Comparison of ENCODE assay signal across 19 cellular contexts in genomic region chr1:30876451-30877204, GRCh38. TPM values are rescaled to one million over a fixed set of nuclear protein-coding genes. Genes with fewer than 3 reads are reported as not detected.
DNase-seq lines count a peak whose midpoint lies in the region; ATAC-seq, FAIRE-seq and TF ChIP-seq lines count a peak whose summit lies in the region.
"Had no signal": no experiment of that assay in that cellular context is flagged by ENCODE, and none has a peak within 500 bp of the region (broad histone marks: within the 10 kb centered on the region; RNA-seq: fewer than 3 reads in every experiment).

No MANE protein-coding gene starts in this region.

- H3K27ac ChIP-seq in esophagus muscularis mucosa (replicated peaks in 1 of 4) (peak overlapping the region; percentile 75 to 94 (median 84)), stomach (peak overlapping the region in 4 of 5 donors; percentile 62 to 89 (median 74))

- peaks cover 9% of the 10 kb centered on the region for H3K9me3 Mint-ChIP-seq in glutamatergic neuron (ENCODE audit: unreplicated experiment)
- H3K9me3 Mint-ChIP-seq: activated T-helper 1 cell treated with anti-CD3 and anti-CD28 coated beads, Interleukin-12 subunit alpha, Interleukin-12 subunit beta, Interleukin-2, Interleukin-4 antibody, amounts not matched to agents 30 ng/mL and 10 ng/mL and 1 ng/mL, durations not matched to agents 14 hours and 24 hours and 36 hours; stimulated activated naive CD8-positive, alpha-beta T cell treated with anti-CD3 and anti-CD28 coated beads, Interleukin-15, Interleukin-2, amounts not matched to agents 100 ng/mL and 50 ng/mL, for 24 hours had no signal

- no peak for TF ChIP-seq EP300 in esophagus muscularis mucosa (IDR thresholded peaks at IDR 0.05)
- no peak for TF ChIP-seq EP300 in stomach (IDR thresholded peaks at IDR 0.05)

- H3K9me3 ChIP-seq in adipocyte (ENCODE audit: control insufficient read depth, low read length) (peaks cover 19% of the 10 kb centered on the region), esophagus muscularis mucosa (peaks cover 0 to 9% (median 6%) of the 10 kb centered on the region in 4 donors), stomach (peaks cover 7 to 8% (median 7%) of the 10 kb centered on the region in 4 donors)
- H3K9me3 ChIP-seq: Peyer's patch had no signal

- DNase-seq in GM12865 (ENCODE audit: low read depth), result no peak
- DNase-seq in adipocyte (ENCODE audit: low read depth), result no peak
- no peak for DNase-seq in esophagus muscularis mucosa (ENCODE audit: extremely low spot score)
- no peak for DNase-seq in stomach
- DNase-seq in NCI-H1105 treated with DMSO at 0.1 percent for 48 hours (lab: John Stamatoyannopoulos, UW), result no peak
- DNase-seq in D721Med (ENCODE audit: insufficient read length, low spot score), result no peak
- no peak for DNase-seq in glutamatergic neuron
- DNase-seq: activated CD4-positive, alpha-beta T cell treated with anti-CD3 and anti-CD28 coated beads, Interleukin-2, amount 50 U/mL, for 48 hours; amniotic stem cell; DMS79; GOT3; islet precursor cell; NCI-H2081 treated with DMSO at 0.1 percent for 48 hours; NCI-H748 treated with DMSO at 0.1 percent for 48 hours had no signal

- H3K27me3 ChIP-seq in adipocyte (replicated peaks; ENCODE audit: control insufficient read depth, insufficient read depth, low read length), result no peaks in the 10 kb centered on the region
- H3K27me3 ChIP-seq in esophagus muscularis mucosa, result no peaks in the 10 kb centered on the region
- H3K27me3 ChIP-seq in stomach, result no peaks in the 10 kb centered on the region
- H3K27me3 ChIP-seq: heart left ventricle, Peyer's patch had no signal

- TF ChIP-seq POLR2A in esophagus muscularis mucosa (IDR thresholded peaks at IDR 0.05; ENCODE audit: low read depth) (no peak), stomach (IDR thresholded peaks at IDR 0.05) (no peak)

- H3K4me1 Mint-ChIP-seq in glutamatergic neuron (ENCODE audit: low read depth, unreplicated experiment), result peaks cover 18% of the 10 kb centered on the region

- no peak for FAIRE-seq in D721Med (lab: Jason Lieb, UNC)

- peaks cover 15% of the 10 kb centered on the region for H3K4me1 ChIP-seq in adipocyte (ENCODE audit: control insufficient read depth, insufficient read depth, low read length)
- H3K4me1 ChIP-seq in esophagus muscularis mucosa, result peaks cover 31 to 65% (median 55%) of the 10 kb centered on the region in 4 donors
- H3K4me1 ChIP-seq in stomach, result peaks cover 15 to 52% (median 34%) of the 10 kb centered on the region in 4 donors

- H3K27ac Mint-ChIP-seq in glutamatergic neuron (ENCODE audit: unreplicated experiment), result no peak overlapping the region
- H3K27ac Mint-ChIP-seq: activated T-helper 1 cell treated with anti-CD3 and anti-CD28 coated beads, Interleukin-12 subunit alpha, Interleukin-12 subunit beta, Interleukin-2, Interleukin-4 antibody, amounts not matched to agents 30 ng/mL and 10 ng/mL and 1 ng/mL, durations not matched to agents 14 hours and 24 hours and 36 hours; stimulated activated naive CD8-positive, alpha-beta T cell treated with anti-CD3 and anti-CD28 coated beads, Interleukin-15, Interleukin-2, amounts not matched to agents 100 ng/mL and 50 ng/mL, for 24 hours had no signal

- peaks cover 20% of the 10 kb centered on the region for H3K36me3 Mint-ChIP-seq in glutamatergic neuron (ENCODE audit: unreplicated experiment)

- peak overlapping the region; percentile 74 for H3K9ac ChIP-seq in adipocyte (ENCODE audit: low read length)

- H3K36me3 ChIP-seq in adipocyte (ENCODE audit: control insufficient read depth, insufficient read depth, low read length, severe bottlenecking) (peaks cover 33% of the 10 kb centered on the region), esophagus muscularis mucosa (peaks cover 24 to 51% (median 43%) of the 10 kb centered on the region in 4 donors), stomach (peaks cover 21 to 54% (median 43%) of the 10 kb centered on the region in 4 donors)

- 86% methylated on average over 21 of the region's 25 CpGs for WGBS in esophagus muscularis mucosa
- WGBS in stomach, 5 donors, result 92 to 97% (median 95%) methylated on average over 18 to 25 of the region's 25 CpGs

- intact Hi-C loops in esophagus muscularis mucosa (cut with DNase I) (no loop called here), stomach (cut with DNase I; ENCODE audit: low total_unique reads) (no loop called here)

- no peak overlapping the region for H3K4me3 ChIP-seq in GM12865 (ENCODE audit: low read depth, low read length)
- no peak overlapping the region for H3K4me3 ChIP-seq in adipocyte (ENCODE audit: low read length)
- H3K4me3 ChIP-seq in esophagus muscularis mucosa, result no peak overlapping the region
- no peak overlapping the region for H3K4me3 ChIP-seq in stomach
- H3K4me3 ChIP-seq: heart left ventricle, Peyer's patch had no signal

- H3K27me3 Mint-ChIP-seq in glutamatergic neuron (ENCODE audit: unreplicated experiment), result peaks cover 12% of the 10 kb centered on the region

- TF ChIP-seq CTCF in GM12865 (IDR thresholded peaks at IDR 0.05; ENCODE audit: insufficient read depth, low read depth, low read length, missing control alignments) (peak; percentile 2), esophagus muscularis mucosa (IDR thresholded peaks at IDR 0.05) (no peak), stomach (IDR thresholded peaks at IDR 0.05) (no peak), D721Med (IDR thresholded peaks at IDR 0.05; ENCODE audit: insufficient read depth, missing control alignments) (no peak), glutamatergic neuron (IDR thresholded peaks at IDR 0.05; ENCODE audit: partially characterized antibody, unreplicated experiment) (no peak)

- no peak for ATAC-seq in GM19395 (IDR thresholded peaks at IDR 0.05; ENCODE audit: unreplicated experiment)

- no peak overlapping the region for H3K4me3 Mint-ChIP-seq in glutamatergic neuron (ENCODE audit: unreplicated experiment)
- H3K4me3 Mint-ChIP-seq: activated T-helper 1 cell treated with anti-CD3 and anti-CD28 coated beads, Interleukin-12 subunit alpha, Interleukin-12 subunit beta, Interleukin-2, Interleukin-4 antibody, amounts not matched to agents 30 ng/mL and 10 ng/mL and 1 ng/mL, durations not matched to agents 14 hours and 24 hours and 36 hours; stimulated activated naive CD8-positive, alpha-beta T cell treated with anti-CD3 and anti-CD28 coated beads, Interleukin-15, Interleukin-2, amounts not matched to agents 100 ng/mL and 50 ng/mL, for 24 hours had no signal

RNA-seq across cellular contexts. Expression of gene SDC3, which starts 31.9 kb away (rescaled TPM):
- total RNA-seq in esophagus muscularis mucosa, result 100 to 1,000 TPM in 1 of 4 donors, 10 to 100 TPM in 3; 44.1 to 101 (median 56.5) TPM
- 10 to 100 TPM in 4 of 5 donors, under 1 TPM in 1; 0.58 to 47.2 (median 30.8) TPM for total RNA-seq in stomach
- 10 to 100 TPM in 2 of 3 donors, 1 to 10 TPM in 1; 9.9 to 13.0 (median 10.7) TPM for polyA plus RNA-seq in stomach
- 41.7 TPM for total RNA-seq in glutamatergic neuron (ENCODE audit: unreplicated experiment)
